ENCODE assay signal across 1 cellular context in the genomic region with DNA sequence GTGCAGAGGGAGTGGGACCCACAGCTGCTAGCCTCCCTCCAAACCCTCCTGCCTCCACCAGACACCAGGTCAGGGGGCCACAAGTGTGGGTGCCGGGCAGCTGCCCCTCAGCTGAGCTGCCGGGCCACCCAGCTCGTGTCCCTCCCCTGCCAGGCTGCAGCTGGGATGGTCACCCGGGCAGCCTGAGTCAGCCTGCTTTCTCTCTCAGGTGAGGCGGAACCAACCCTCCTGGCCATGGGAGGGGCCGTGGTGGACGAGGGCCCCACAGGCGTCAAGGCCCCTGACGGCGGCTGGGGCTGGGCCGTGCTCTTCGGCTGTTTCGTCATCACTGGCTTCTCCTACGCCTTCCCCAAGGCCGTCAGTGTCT.
TF ChIP-seq lines count a peak whose summit lies in the region.

No MANE protein-coding gene starts in this region.

TF ChIP-seq in GM12878, 131 proteins besides CTCF, POLR2A, EP300 and RAD21:
- TF ChIP-seq POLR2AphosphoS5 (IDR thresholded peaks at IDR 0.05; ENCODE audit: low read length) (0 out of 2 replicates have a peak, but pooled peaks have one; percentile 8), EED (IDR thresholded peaks at IDR 0.05; ENCODE audit: low read depth) (no peak), TCF3 (IDR thresholded peaks at IDR 0.05; ENCODE audit: borderline replicate concordance, insufficient read depth, low read depth, low read length) (no peak), HCFC1 (IDR thresholded peaks at IDR 0.05; ENCODE audit: low read length) (no peak), IKZF1 (conservative IDR thresholded peaks at IDR 0.05) (no peak), LARP7 (IDR thresholded peaks at IDR 0.05) (0 out of 2 replicates have a peak, but pooled peaks have one; percentile 12), NFXL1 (IDR thresholded peaks at IDR 0.05; ENCODE audit: borderline replicate concordance) (no peak), KAT2A (conservative IDR thresholded peaks at IDR 0.05; ENCODE audit: control insufficient read depth, low read depth, low read length) (no peak)
- TF ChIP-seq, protein P1, sequence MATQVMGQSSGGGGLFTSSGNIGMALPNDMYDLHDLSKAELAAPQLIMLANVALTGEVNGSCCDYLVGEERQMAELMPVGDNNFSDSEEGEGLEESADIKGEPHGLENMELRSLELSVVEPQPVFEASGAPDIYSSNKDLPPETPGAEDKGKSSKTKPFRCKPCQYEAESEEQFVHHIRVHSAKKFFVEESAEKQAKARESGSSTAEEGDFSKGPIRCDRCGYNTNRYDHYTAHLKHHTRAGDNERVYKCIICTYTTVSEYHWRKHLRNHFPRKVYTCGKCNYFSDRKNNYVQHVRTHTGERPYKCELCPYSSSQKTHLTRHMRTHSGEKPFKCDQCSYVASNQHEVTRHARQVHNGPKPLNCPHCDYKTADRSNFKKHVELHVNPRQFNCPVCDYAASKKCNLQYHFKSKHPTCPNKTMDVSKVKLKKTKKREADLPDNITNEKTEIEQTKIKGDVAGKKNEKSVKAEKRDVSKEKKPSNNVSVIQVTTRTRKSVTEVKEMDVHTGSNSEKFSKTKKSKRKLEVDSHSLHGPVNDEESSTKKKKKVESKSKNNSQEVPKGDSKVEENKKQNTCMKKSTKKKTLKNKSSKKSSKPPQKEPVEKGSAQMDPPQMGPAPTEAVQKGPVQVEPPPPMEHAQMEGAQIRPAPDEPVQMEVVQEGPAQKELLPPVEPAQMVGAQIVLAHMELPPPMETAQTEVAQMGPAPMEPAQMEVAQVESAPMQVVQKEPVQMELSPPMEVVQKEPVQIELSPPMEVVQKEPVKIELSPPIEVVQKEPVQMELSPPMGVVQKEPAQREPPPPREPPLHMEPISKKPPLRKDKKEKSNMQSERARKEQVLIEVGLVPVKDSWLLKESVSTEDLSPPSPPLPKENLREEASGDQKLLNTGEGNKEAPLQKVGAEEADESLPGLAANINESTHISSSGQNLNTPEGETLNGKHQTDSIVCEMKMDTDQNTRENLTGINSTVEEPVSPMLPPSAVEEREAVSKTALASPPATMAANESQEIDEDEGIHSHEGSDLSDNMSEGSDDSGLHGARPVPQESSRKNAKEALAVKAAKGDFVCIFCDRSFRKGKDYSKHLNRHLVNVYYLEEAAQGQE (IDR thresholded peaks at IDR 0.05; ENCODE audit: low read depth, low read length), result no peak
